Comparison of ENCODE assay signal across 8 cellular contexts in the genomic region with DNA sequence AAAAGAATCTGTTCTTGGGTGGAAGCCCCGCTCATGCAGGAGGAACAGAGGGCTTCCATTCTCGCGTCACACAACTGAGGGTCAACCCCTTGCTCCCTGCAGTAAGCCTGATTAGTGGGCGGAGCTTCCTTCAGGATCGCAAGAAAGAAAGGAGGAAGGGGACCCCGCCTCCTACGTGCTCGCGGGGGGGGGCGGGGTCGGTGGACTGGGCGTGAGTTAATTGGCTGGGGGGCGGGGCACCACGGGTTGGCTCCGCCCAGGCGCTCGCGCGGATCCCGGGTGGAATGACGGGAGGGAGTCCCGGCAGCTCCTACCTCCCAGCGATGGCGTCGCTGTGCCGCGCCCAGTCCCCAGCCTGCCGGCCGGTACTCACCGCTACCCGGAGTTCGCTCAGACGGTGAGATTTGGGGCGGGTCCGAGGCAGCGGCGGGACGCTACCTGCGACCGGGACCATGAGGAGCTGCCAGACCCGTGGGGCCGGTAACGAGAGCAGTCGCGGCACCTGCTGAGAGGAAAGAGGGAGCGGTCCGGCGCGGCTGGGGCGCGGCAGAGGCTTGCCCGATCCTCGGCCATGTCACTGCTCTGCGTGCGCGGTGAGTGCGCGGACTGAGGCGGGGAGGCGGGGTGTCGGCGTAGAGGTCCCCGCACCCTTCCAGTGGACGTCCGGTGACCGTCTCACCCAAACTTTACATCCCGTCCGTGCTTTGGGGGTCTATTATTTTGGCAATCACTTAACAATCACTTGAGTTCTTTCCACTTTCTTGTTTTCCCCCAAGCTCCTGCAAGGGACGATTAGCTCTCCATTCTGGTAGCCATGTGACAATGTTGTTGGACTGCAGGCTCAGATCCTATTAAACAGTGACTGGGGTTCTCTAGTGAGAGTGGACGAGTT. TPM values are rescaled to one million over a fixed set of nuclear protein-coding genes. Genes with fewer than 3 reads are reported as not detected.
DNase-seq lines count a peak whose midpoint lies in the region; ATAC-seq and TF ChIP-seq lines count a peak whose summit lies in the region.

Gene UNC13B, plus strand, starts transcription at position 297 of the 892 bp plus-strand sequence. Its CDS starts 275 bp downstream, at position 572.

- H2BK5ac ChIP-seq in IMR-90 (ENCODE audit: low read depth, low read length, poor library complexity, severe bottlenecking) = peak within 1 kb of the TSS; percentile 78

- H4K91ac ChIP-seq in IMR-90 (ENCODE audit: insufficient read depth, low read depth, low read length) = peak within 1 kb of the TSS; percentile 47; the same call in 1 of the 2 replicates

- POLR2A ChIA-PET in IMR-90 (lab: Charles Lee; ENCODE audit: unreplicated experiment) = interaction anchor here (0.5 to 0.7 kb wide), 7 partner anchors 24 to 661 kb away, joined by 3 to 19 read pairs (median 4); no protein-coding TSS in a partner anchor

- H3K36me3 ChIP-seq in IMR-90 (ENCODE audit: control insufficient read depth, insufficient read depth, low read length) (no peaks in the 10 kb centered on the region), Peyer's patch (no peaks in the 10 kb centered on the region)

- peak within 1 kb of the TSS; percentile 24; the same call in 1 of the 3 replicates for H2BK15ac ChIP-seq in IMR-90 (ENCODE audit: low read depth, low read length)

- WGBS in IMR-90 (ENCODE audit: extremely low coverage in 2 of 2, insufficient read length in 1 of 2), 2 experiments = 1% methylated on average over 24 of the region's 70 CpGs; no CpG with 5 or more reads in 1 of the 2 experiments

- TF ChIP-seq RAD21 in IMR-90 (IDR thresholded peaks at IDR 0.05; ENCODE audit: low read length) = no peak

- H4K5ac ChIP-seq in IMR-90 (ENCODE audit: low read depth, low read length) = peak within 1 kb of the TSS; percentile 58; the same call in 1 of the 2 replicates

- H2AK5ac ChIP-seq in IMR-90 (ENCODE audit: low read depth, low read length) = 0 out of 2 replicates have a peak within 1 kb of the TSS, but pooled peaks have one; percentile 25

- no peaks in the 10 kb centered on the region for H3K27me3 ChIP-seq in IMR-90 (ENCODE audit: control insufficient read depth, insufficient read depth, low read length)
- H3K27me3 ChIP-seq in Peyer's patch = no peaks in the 10 kb centered on the region

- peak within 1 kb of the TSS; percentile 26; the same call in 1 of the 2 replicates for H3K18ac ChIP-seq in IMR-90 (ENCODE audit: low read depth, low read length)

- H3K4ac ChIP-seq in IMR-90 (ENCODE audit: low read depth, low read length) = peak within 1 kb of the TSS; percentile 66

- H3K27me3 Mint-ChIP-seq in CD14-positive monocyte (ENCODE audit: low read depth in 3 of 3) = peaks cover 8 to 13% (median 12%) of the 10 kb centered on the region in 3 donors
- no peaks in the 10 kb centered on the region for H3K27me3 Mint-ChIP-seq in activated T-helper 17 cell treated with anti-CD3 and anti-CD28 coated beads, Interleukin-2, amount 50 U/mL, for 72 hours

- peak within 1 kb of the TSS; percentile 74 for H2BK120ac ChIP-seq in IMR-90 (ENCODE audit: low read depth, low read length)

- H3K9ac ChIP-seq in IMR-90 (ENCODE audit: low read depth, low read length) = peak within 1 kb of the TSS; percentile 56

- CTCF ChIA-PET in IMR-90 (lab: Yijun Ruan, JAX) = interaction anchor here (1.3 kb wide), 1 partner anchor 9 kb away, joined by 4 read pairs; no protein-coding TSS in a partner anchor

- in situ Hi-C loops in IMR-90 (cut with MboI; ENCODE audit: low sequenced_read_pairs) = no loop called here

- H3K14ac ChIP-seq in IMR-90 (replicated peaks; ENCODE audit: low read depth, low read length) = peak within 1 kb of the TSS; percentile 85

- H3K4me1 Mint-ChIP-seq in CD14-positive monocyte = peaks cover 25% of the 10 kb centered on the region
- H3K4me1 Mint-ChIP-seq in activated T-helper 17 cell treated with anti-CD3 and anti-CD28 coated beads, Interleukin-2, amount 50 U/mL, for 72 hours = peaks cover 6% of the 10 kb centered on the region

- peak within 1 kb of the TSS; percentile 90 for H3K4me2 ChIP-seq in IMR-90 (ENCODE audit: low read depth, low read length)

- peak; percentile 81 for ATAC-seq in GM21367 (IDR thresholded peaks at IDR 0.05; ENCODE audit: unreplicated experiment)
- ATAC-seq in IMR-90 (ENCODE audit: low read depth) = peak; percentile 99
- ATAC-seq in activated T-helper 17 cell treated with anti-CD3 and anti-CD28 coated beads, Interleukin-2, amount 50 U/mL, for 72 hours (replicated peaks) = peak; percentile 93

- no peaks in the 10 kb centered on the region for H4K20me1 ChIP-seq in IMR-90 (ENCODE audit: insufficient read depth, low read length)

- H3K4me3 Mint-ChIP-seq in CD14-positive monocyte = peak within 1 kb of the TSS; percentile 88 to 93
- peak within 1 kb of the TSS; percentile 80 for H3K4me3 Mint-ChIP-seq in activated T-helper 17 cell treated with anti-CD3 and anti-CD28 coated beads, Interleukin-2, amount 50 U/mL, for 72 hours

- peak within 1 kb of the TSS; percentile 21; the same call in 1 of the 2 replicates for H2BK20ac ChIP-seq in IMR-90 (ENCODE audit: low read depth, low read length)

- H3K23ac ChIP-seq in IMR-90 (ENCODE audit: low read depth, low read length) = peak within 1 kb of the TSS; percentile 98

- no TSS peak for BruUV-seq in IMR-90 (replicated peaks; lab: Mats Ljungman, UMichigan)

- peak; percentile 73 for DNase-seq in CD14-positive monocyte (ENCODE audit: low spot score)
- peak; percentile 83 for DNase-seq in IMR-90
- peak; percentile 92 to 97 (median 97) for DNase-seq in Peyer's patch
- DNase-seq in fibroblast of gingiva (ENCODE audit: low read depth) = peak; percentile 95
- DNase-seq in myocyte (ENCODE audit: low read depth) = peak; percentile 96
- DNase-seq in stimulated activated CD8-positive, alpha-beta memory T cell treated with anti-CD3 and anti-CD28 coated beads, Interleukin-7, amount 100 ng/mL, for 24 hours (ENCODE audit: low read depth) = peak; percentile 28

- peaks cover 10 to 18% of the 10 kb centered on the region in 2 experiments; a peak in 3 of 4 replicates for H3K79me1 ChIP-seq in IMR-90 (ENCODE audit: low read depth in 1 of 2, low read length in 2 of 2)

- H3K27ac ChIP-seq in IMR-90 (ENCODE audit: insufficient read depth, low read length) = peak within 1 kb of the TSS; percentile 52
- peak within 1 kb of the TSS; percentile 71 to 98 (median 83) for H3K27ac ChIP-seq in Peyer's patch

- no peaks in the 10 kb centered on the region for H3K36me3 Mint-ChIP-seq in CD14-positive monocyte
- H3K36me3 Mint-ChIP-seq in activated T-helper 17 cell treated with anti-CD3 and anti-CD28 coated beads, Interleukin-2, amount 50 U/mL, for 72 hours (ENCODE audit: low read depth) = no peaks in the 10 kb centered on the region

- peak within 1 kb of the TSS; percentile 77; the same call in 1 of the 2 replicates for H3K56ac ChIP-seq in IMR-90 (ENCODE audit: extremely low read depth, insufficient read depth, low read length)

- no peak for TF ChIP-seq CTCF in CD14-positive monocyte (IDR thresholded peaks at IDR 0.05)
- TF ChIP-seq CTCF in IMR-90 (conservative IDR thresholded peaks at IDR 0.05; ENCODE audit: low read depth, low read length) = 0 out of 2 replicates have a peak, but pooled peaks have one; percentile 8
- peak in 2 of 6 experiments; percentile 31 to 36 for TF ChIP-seq CTCF in Peyer's patch (IDR thresholded peaks at IDR 0.05)

- intact Hi-C loops in CD14-positive monocyte (cut with micrococcal nuclease) (loop anchor here in 1 of 2 donors (5.0 kb wide), 1 partner anchor 45 kb away; the partner anchor contains the start of gene ATOSB), IMR-90 (cut with micrococcal nuclease) (loop anchor here (1.0 kb wide), 1 partner anchor 46 kb away; no protein-coding TSS in a partner anchor)

- H3K9me1 ChIP-seq in IMR-90 (ENCODE audit: insufficient read depth, low read length) = no peaks in the 10 kb centered on the region; the same call in 1 of the 2 replicates

- H3K4me1 ChIP-seq in IMR-90 (ENCODE audit: control insufficient read depth, insufficient read depth, low read length) (no peaks in the 10 kb centered on the region), Peyer's patch (no peaks in the 10 kb centered on the region)

- peak within 1 kb of the TSS; percentile 96 for H2AK9ac ChIP-seq in IMR-90 (replicated peaks; ENCODE audit: low read depth, low read length, poor library complexity)

- H3K27ac Mint-ChIP-seq in CD14-positive monocyte = peak within 1 kb of the TSS in 4 of 7 donors; percentile 26 to 73 (median 38)
- no peak within 1 kb of the TSS for H3K27ac Mint-ChIP-seq in activated T-helper 17 cell treated with anti-CD3 and anti-CD28 coated beads, Interleukin-2, amount 50 U/mL, for 72 hours

- TF ChIP-seq POLR2A in IMR-90 (IDR thresholded peaks at IDR 0.05; ENCODE audit: low read depth, low read length) (peak; percentile 45; the same call in 1 of the 2 replicates), Peyer's patch (IDR thresholded peaks at IDR 0.05) (peak; percentile 86 to 87)

- H4K8ac ChIP-seq in IMR-90 (ENCODE audit: low read depth in 2 of 2, low read length in 2 of 2) = peak within 1 kb of the TSS; percentile 62 to 88

- peak within 1 kb of the TSS; percentile 99 for H2AFZ ChIP-seq in IMR-90 (replicated peaks; ENCODE audit: low read length, poor library complexity)

- dilution Hi-C loops in IMR-90 (cut with HindIII; ENCODE audit: low sequenced_read_pairs, unreplicated experiment) = no loop called here

- H3K9me3 Mint-ChIP-seq in CD14-positive monocyte = peaks cover 0 to 6% (median 2%) of the 10 kb centered on the region in 7 donors
- no peaks in the 10 kb centered on the region for H3K9me3 Mint-ChIP-seq in activated T-helper 17 cell treated with anti-CD3 and anti-CD28 coated beads, Interleukin-2, amount 50 U/mL, for 72 hours

- H3K4me3 ChIP-seq in IMR-90 (ENCODE audit: insufficient read depth, low read depth, low read length) (peak within 1 kb of the TSS; percentile 77), Peyer's patch (peak within 1 kb of the TSS; percentile 70 to 75 (median 72))

- H3K9me3 ChIP-seq in IMR-90 (ENCODE audit: control insufficient read depth, insufficient read depth, low read length) = no peaks in the 10 kb centered on the region
- no peaks in the 10 kb centered on the region for H3K9me3 ChIP-seq in Peyer's patch

TF ChIP-seq in IMR-90, 13 proteins besides CTCF, POLR2A, EP300 and RAD21 (continues in another document):
- no peak for TF ChIP-seq BHLHE40 (IDR thresholded peaks at IDR 0.05; ENCODE audit: low read depth, low read length)
- TF ChIP-seq MXI1 (IDR thresholded peaks at IDR 0.05; ENCODE audit: borderline replicate concordance, low read depth, low read length) = peak; percentile 14; the same call in 1 of the 2 replicates
- no peak for TF ChIP-seq SMC3 (IDR thresholded peaks at IDR 0.05; ENCODE audit: low read depth, low read length)
- no peak for TF ChIP-seq FOS (IDR thresholded peaks at IDR 0.05; ENCODE audit: low read depth, low read length)

RNA-seq across cellular contexts. Expression of gene UNC13B, which starts in this region (rescaled TPM):
- polyA plus RNA-seq in CD14-positive monocyte (under 1 TPM; 0.41 to 0.66 TPM), IMR-90 (2012; rRNA removed) (6.5 and 7.5 TPM in 2 replicates)
- total RNA-seq in IMR-90 (2012; rRNA removed) (12.2 and 14.3 TPM in 2 replicates), Peyer's patch (10 to 100 TPM; 44.5 to 72.9 (median 48.6) TPM), myocyte (19.0 and 22.9 TPM in 2 replicates)
- 3.4 and 4.6 TPM in 2 replicates for polyA plus RNA-seq in IMR-90 (2012; cell fraction: cytosol; rRNA removed)
- polyA plus RNA-seq in IMR-90 (2012; cell fraction: nucleus; rRNA removed; ENCODE audit: low replicate concordance) = 9.3 and 18.2 TPM in 2 replicates
- 1 to 10 TPM; 1.4 to 1.7 TPM for total RNA-seq in activated T-helper 17 cell treated with anti-CD3 and anti-CD28 coated beads, Interleukin-2, amount 50 U/mL, for 72 hours
- polyA plus RNA-seq in myocyte (2012) = 17.8 TPM

Comparison
In these comparisons a context has a peak if more than half of its experiments do, and no peak if none do; other contexts are left out.
1. Peak in every context shown above with its lines: DNase-seq, ATAC-seq, H3K4me3 ChIP-seq and H3K27ac ChIP-seq.
2. Peak in DNase-seq in CD14-positive monocyte; RNA of the gene not detected or under 1 TPM.
3. DNase-seq: peak in every context shown above with its lines; median percentile 97 in Peyer's patch; 96 in myocyte; 95 in fibroblast of gingiva; 83 in IMR-90; 73 in CD14-positive monocyte; 28 in stimulated activated CD8-positive, alpha-beta memory T cell treated with anti-CD3 and anti-CD28 coated beads, Interleukin-7, amount 100 ng/mL, for 24 hours.